8 cellular contexts compared by ENCODE assay signal in genomic region chr15:33601461-33601860, GRCh38.
"Had no signal": no experiment of that assay in that cellular context is flagged by ENCODE, and none has a peak within 500 bp of the region (broad histone marks: within the 10 kb centered on the region; RNA-seq: fewer than 3 reads in every experiment).

No MANE protein-coding gene starts in this region.

- H3K9ac ChIP-seq: GM23248 had no signal

- DNase-seq: GM23248, GOT3, H9, HCEC 1CT, IMR-90 had no signal

- FAIRE-seq: H54, HTR-8/SVneo, K562 had no signal

- H3K4me3 ChIP-seq: GM23248, K562 had no signal

- H3K27ac ChIP-seq: GM23248 had no signal

- H2AFZ ChIP-seq: GM23248 had no signal
